In genomic region chr10:104332243-104333036, GRCh38 we compare ENCODE assay signal across 1 cellular context.
TF ChIP-seq lines count a peak whose summit lies in the region.

No MANE protein-coding gene starts in this region.

TF ChIP-seq in K562, 482 proteins besides CTCF, POLR2A, EP300 and RAD21 (continued from another document and continues in another):
- no peak for TF ChIP-seq TFE3 (CRISPR knock-in tag; IDR thresholded peaks at IDR 0.05)
- TF ChIP-seq AFF1 (IDR thresholded peaks at IDR 0.05; ENCODE audit: low read depth in 1 of 2, partially characterized antibody in 2 of 2), result no peak
- TF ChIP-seq CEBPB (tag; IDR thresholded peaks at IDR 0.05), result no peak
- no peak for TF ChIP-seq ZNF311 (CRISPR knock-in tag; IDR thresholded peaks at IDR 0.05)
- peak; percentile 49 for TF ChIP-seq JUND (IDR thresholded peaks at IDR 0.05; ENCODE audit: borderline replicate concordance, low read depth, low read length)
- TF ChIP-seq JUND (tag; IDR thresholded peaks at IDR 0.05; ENCODE audit: borderline replicate concordance, low read depth, low read length), result no peak; the same call in 2 of the 3 replicates
- TF ChIP-seq MTF1 (CRISPR knock-in tag; IDR thresholded peaks at IDR 0.05; ENCODE audit: borderline replicate concordance), result no peak
- TF ChIP-seq SMARCC2 (IDR thresholded peaks at IDR 0.05; ENCODE audit: low read depth), result no peak
- no peak for TF ChIP-seq MIER1 (IDR thresholded peaks at IDR 0.05; ENCODE audit: low read depth)
- TF ChIP-seq LARP7 (IDR thresholded peaks at IDR 0.05), result no peak
- peak; percentile 66 for TF ChIP-seq ZNF592 (IDR thresholded peaks at IDR 0.05)
- no peak for TF ChIP-seq RBM15 (IDR thresholded peaks at IDR 0.05; ENCODE audit: insufficient read depth, low read length)
- no peak for TF ChIP-seq ZNF518B (CRISPR knock-in tag; IDR thresholded peaks at IDR 0.05)
- TF ChIP-seq ZBTB33 (CRISPR knock-in tag; IDR thresholded peaks at IDR 0.05), result no peak
- no peak for TF ChIP-seq PHF21A (IDR thresholded peaks at IDR 0.05; ENCODE audit: borderline replicate concordance, low read depth)
- TF ChIP-seq KLF16 (IDR thresholded peaks at IDR 0.05), result no peak
- TF ChIP-seq TFAP4 (CRISPR knock-in tag; IDR thresholded peaks at IDR 0.05; ENCODE audit: borderline replicate concordance), result no peak
- no peak for TF ChIP-seq ELK3 (CRISPR knock-in tag; IDR thresholded peaks at IDR 0.05)
- no peak for TF ChIP-seq TSC22D4 (tag; IDR thresholded peaks at IDR 0.05)
- TF ChIP-seq THRB (CRISPR knock-in tag; conservative IDR thresholded peaks at IDR 0.05), result no peak
- TF ChIP-seq PTTG1 (tag; IDR thresholded peaks at IDR 0.05; ENCODE audit: low read depth), result no peak
- no peak for TF ChIP-seq TCF15 (CRISPR knock-in tag; IDR thresholded peaks at IDR 0.05)
- TF ChIP-seq GTF2A2 (tag; IDR thresholded peaks at IDR 0.05), result no peak
- TF ChIP-seq SPI1 (IDR thresholded peaks at IDR 0.05; ENCODE audit: borderline replicate concordance, low read depth, low read length), result no peak
- TF ChIP-seq FIP1L1 (IDR thresholded peaks at IDR 0.05; ENCODE audit: low read depth, low read length, poor library complexity, severe bottlenecking), result no peak
- TF ChIP-seq FOXK2 (conservative IDR thresholded peaks at IDR 0.05 in 1 of 2, IDR thresholded peaks at IDR 0.05 in 1 of 2; ENCODE audit: low read depth in 2 of 2), result no peak
- peak; percentile 66; the same call in 1 of the 2 replicates for TF ChIP-seq CREB1 (IDR thresholded peaks at IDR 0.05)
- TF ChIP-seq CREB1 (CRISPR knock-in tag; IDR thresholded peaks at IDR 0.05), result no peak; the same call in 1 of the 2 replicates
- no peak for TF ChIP-seq TGIF2 (CRISPR knock-in tag; IDR thresholded peaks at IDR 0.05)
- TF ChIP-seq ZNF696 (CRISPR knock-in tag; conservative IDR thresholded peaks at IDR 0.05), result no peak
- TF ChIP-seq ZBED1 (IDR thresholded peaks at IDR 0.05), result no peak
- TF ChIP-seq ZNF707 (CRISPR knock-in tag; conservative IDR thresholded peaks at IDR 0.05), result no peak
- TF ChIP-seq EGR1 (conservative IDR thresholded peaks at IDR 0.05), result no peak
- TF ChIP-seq ZKSCAN8 (CRISPR knock-in tag; IDR thresholded peaks at IDR 0.05), result no peak
- TF ChIP-seq ID3 (CRISPR knock-in tag; IDR thresholded peaks at IDR 0.05), result no peak
- no peak for TF ChIP-seq ID3 (tag; IDR thresholded peaks at IDR 0.05)
- TF ChIP-seq TCF3 (CRISPR knock-in tag; IDR thresholded peaks at IDR 0.05), result peak; percentile 83
- TF ChIP-seq DMBX1 (CRISPR knock-in tag; IDR thresholded peaks at IDR 0.05; ENCODE audit: borderline replicate concordance), result peak; percentile 46; the same call in 1 of the 2 replicates
- TF ChIP-seq MECOM (CRISPR knock-in tag; IDR thresholded peaks at IDR 0.05), result no peak
- no peak for TF ChIP-seq ZNF639 (CRISPR knock-in tag; conservative IDR thresholded peaks at IDR 0.05 in 1 of 2, IDR thresholded peaks at IDR 0.05 in 1 of 2)
- TF ChIP-seq ATF1 (CRISPR knock-in tag; IDR thresholded peaks at IDR 0.05), result no peak
- TF ChIP-seq ATF1 (tag; IDR thresholded peaks at IDR 0.05), result no peak
- TF ChIP-seq PRPF4 (IDR thresholded peaks at IDR 0.05; ENCODE audit: insufficient read depth, low read depth, low read length, poor library complexity, severe bottlenecking), result no peak
